ENCODE assay signal across 10 cellular contexts in the genomic region with DNA sequence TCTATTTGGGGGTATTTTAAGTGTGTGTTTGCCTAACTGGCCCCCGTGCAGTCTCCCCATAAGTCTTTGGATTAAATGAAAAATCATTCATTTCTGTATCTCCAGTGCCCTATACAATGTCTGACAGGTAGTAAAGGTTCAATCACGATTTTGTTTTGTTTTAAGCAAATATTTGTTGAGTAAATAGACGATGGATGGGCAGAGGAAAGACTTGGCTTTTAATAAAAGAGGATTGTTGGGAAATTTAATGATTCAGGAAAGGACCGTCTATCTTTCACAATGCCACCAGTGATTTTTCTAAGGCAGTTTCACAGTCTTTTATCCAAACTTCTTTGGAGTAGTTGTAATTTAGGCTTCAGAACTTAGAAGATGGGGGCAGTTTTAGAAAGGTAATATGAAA.
"Had no signal": no experiment of that assay in that cellular context is flagged by ENCODE, and none has a peak within 500 bp of the region (broad histone marks: within the 10 kb centered on the region; RNA-seq: fewer than 3 reads in every experiment).

No MANE protein-coding gene starts in this region.

- H3K9me3 Mint-ChIP-seq: HFFc6 had no signal

- H3K27ac ChIP-seq: GM23248, HL-60 had no signal

- H3K4me3 Mint-ChIP-seq: HFFc6 had no signal

- H3K9me3 ChIP-seq: HAP-1 had no signal

- H3K36me3 ChIP-seq: HAP-1 had no signal

- H3K4me1 ChIP-seq: HAP-1 had no signal

- H3K4me3 ChIP-seq: GM23248, HAP-1, K562 had no signal

- DNase-seq: GM23248, GOT3, H7, HFFc6, IMR-90, KG1 had no signal

- ATAC-seq: HCT116, K562 had no signal

- H3K27ac Mint-ChIP-seq: HFFc6 had no signal

- H2AFZ ChIP-seq: GM23248 had no signal

- FAIRE-seq: K562 had no signal

- H3K9ac ChIP-seq: GM23248 had no signal
